1 cellular context compared by ENCODE assay signal in the genomic region with DNA sequence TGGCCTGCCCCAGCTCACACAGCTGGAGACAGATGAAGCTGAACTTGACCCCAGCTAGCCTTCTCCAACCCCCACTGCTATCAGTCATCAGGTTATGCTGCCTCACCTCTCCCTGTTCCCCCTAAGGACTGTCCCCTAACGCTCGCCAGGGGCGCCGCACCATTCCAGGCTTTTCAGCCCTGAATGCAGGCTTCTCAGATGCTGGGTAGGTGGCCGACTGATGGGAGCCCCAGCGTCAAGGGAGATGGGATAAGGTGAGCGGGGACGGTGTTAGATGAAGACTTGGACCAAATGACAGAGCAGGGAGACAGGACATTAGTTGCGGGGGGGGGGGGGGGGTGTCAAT.
TF ChIP-seq lines count a peak whose summit lies in the region.

No MANE protein-coding gene starts in this region.

TF ChIP-seq in H1, 55 proteins besides CTCF, POLR2A, EP300 and RAD21 (continued from another document):
- TF ChIP-seq, protein P1, sequence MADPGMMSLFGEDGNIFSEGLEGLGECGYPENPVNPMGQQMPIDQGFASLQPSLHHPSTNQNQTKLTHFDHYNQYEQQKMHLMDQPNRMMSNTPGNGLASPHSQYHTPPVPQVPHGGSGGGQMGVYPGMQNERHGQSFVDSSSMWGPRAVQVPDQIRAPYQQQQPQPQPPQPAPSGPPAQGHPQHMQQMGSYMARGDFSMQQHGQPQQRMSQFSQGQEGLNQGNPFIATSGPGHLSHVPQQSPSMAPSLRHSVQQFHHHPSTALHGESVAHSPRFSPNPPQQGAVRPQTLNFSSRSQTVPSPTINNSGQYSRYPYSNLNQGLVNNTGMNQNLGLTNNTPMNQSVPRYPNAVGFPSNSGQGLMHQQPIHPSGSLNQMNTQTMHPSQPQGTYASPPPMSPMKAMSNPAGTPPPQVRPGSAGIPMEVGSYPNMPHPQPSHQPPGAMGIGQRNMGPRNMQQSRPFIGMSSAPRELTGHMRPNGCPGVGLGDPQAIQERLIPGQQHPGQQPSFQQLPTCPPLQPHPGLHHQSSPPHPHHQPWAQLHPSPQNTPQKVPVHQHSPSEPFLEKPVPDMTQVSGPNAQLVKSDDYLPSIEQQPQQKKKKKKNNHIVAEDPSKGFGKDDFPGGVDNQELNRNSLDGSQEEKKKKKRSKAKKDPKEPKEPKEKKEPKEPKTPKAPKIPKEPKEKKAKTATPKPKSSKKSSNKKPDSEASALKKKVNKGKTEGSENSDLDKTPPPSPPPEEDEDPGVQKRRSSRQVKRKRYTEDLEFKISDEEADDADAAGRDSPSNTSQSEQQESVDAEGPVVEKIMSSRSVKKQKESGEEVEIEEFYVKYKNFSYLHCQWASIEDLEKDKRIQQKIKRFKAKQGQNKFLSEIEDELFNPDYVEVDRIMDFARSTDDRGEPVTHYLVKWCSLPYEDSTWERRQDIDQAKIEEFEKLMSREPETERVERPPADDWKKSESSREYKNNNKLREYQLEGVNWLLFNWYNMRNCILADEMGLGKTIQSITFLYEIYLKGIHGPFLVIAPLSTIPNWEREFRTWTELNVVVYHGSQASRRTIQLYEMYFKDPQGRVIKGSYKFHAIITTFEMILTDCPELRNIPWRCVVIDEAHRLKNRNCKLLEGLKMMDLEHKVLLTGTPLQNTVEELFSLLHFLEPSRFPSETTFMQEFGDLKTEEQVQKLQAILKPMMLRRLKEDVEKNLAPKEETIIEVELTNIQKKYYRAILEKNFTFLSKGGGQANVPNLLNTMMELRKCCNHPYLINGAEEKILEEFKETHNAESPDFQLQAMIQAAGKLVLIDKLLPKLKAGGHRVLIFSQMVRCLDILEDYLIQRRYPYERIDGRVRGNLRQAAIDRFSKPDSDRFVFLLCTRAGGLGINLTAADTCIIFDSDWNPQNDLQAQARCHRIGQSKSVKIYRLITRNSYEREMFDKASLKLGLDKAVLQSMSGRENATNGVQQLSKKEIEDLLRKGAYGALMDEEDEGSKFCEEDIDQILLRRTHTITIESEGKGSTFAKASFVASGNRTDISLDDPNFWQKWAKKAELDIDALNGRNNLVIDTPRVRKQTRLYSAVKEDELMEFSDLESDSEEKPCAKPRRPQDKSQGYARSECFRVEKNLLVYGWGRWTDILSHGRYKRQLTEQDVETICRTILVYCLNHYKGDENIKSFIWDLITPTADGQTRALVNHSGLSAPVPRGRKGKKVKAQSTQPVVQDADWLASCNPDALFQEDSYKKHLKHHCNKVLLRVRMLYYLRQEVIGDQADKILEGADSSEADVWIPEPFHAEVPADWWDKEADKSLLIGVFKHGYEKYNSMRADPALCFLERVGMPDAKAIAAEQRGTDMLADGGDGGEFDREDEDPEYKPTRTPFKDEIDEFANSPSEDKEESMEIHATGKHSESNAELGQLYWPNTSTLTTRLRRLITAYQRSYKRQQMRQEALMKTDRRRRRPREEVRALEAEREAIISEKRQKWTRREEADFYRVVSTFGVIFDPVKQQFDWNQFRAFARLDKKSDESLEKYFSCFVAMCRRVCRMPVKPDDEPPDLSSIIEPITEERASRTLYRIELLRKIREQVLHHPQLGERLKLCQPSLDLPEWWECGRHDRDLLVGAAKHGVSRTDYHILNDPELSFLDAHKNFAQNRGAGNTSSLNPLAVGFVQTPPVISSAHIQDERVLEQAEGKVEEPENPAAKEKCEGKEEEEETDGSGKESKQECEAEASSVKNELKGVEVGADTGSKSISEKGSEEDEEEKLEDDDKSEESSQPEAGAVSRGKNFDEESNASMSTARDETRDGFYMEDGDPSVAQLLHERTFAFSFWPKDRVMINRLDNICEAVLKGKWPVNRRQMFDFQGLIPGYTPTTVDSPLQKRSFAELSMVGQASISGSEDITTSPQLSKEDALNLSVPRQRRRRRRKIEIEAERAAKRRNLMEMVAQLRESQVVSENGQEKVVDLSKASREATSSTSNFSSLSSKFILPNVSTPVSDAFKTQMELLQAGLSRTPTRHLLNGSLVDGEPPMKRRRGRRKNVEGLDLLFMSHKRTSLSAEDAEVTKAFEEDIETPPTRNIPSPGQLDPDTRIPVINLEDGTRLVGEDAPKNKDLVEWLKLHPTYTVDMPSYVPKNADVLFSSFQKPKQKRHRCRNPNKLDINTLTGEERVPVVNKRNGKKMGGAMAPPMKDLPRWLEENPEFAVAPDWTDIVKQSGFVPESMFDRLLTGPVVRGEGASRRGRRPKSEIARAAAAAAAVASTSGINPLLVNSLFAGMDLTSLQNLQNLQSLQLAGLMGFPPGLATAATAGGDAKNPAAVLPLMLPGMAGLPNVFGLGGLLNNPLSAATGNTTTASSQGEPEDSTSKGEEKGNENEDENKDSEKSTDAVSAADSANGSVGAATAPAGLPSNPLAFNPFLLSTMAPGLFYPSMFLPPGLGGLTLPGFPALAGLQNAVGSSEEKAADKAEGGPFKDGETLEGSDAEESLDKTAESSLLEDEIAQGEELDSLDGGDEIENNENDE (IDR thresholded peaks at IDR 0.05; ENCODE audit: insufficient replicate concordance, low read length): no peak
- 0 out of 2 replicates have a peak, but pooled peaks have one; percentile 12 for TF ChIP-seq TEAD4 (IDR thresholded peaks at IDR 0.05; ENCODE audit: low read depth, low read length)
- TF ChIP-seq PHF8 (conservative IDR thresholded peaks at IDR 0.05; ENCODE audit: low read depth, low read length): no peak
- TF ChIP-seq CREB1 (IDR thresholded peaks at IDR 0.05): no peak
- TF ChIP-seq, protein P2, sequence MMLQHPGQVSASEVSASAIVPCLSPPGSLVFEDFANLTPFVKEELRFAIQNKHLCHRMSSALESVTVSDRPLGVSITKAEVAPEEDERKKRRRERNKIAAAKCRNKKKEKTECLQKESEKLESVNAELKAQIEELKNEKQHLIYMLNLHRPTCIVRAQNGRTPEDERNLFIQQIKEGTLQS (IDR thresholded peaks at IDR 0.05; ENCODE audit: insufficient read depth, low read depth, low read length): no peak
TF ChIP-seq in H1: peak in this region for 1.
